ENCODE assay signal across 16 cellular contexts in the genomic region with DNA sequence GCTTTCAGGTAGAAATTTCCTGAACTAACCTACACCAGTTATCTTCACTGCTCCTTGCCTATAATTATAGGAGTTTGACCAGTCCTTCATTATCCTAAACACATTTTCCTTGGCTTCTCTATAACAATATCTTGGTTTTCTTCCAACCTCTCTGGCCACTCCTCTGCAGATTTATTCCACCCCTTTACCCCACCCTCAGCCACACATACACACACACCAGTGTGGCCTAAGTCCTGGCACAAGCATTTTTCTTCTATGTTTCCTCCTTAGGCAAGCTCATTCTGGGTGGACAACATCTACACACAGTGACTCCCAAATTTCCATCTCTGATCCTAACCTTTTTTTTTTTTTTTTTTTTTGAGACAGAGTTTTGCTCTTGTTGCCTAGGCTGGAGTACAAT. TPM values are rescaled to one million over a fixed set of nuclear protein-coding genes. Genes with fewer than 3 reads are reported as not detected.
A peak's percentile ranks its signal among the peaks of the same experiment; 100 is the strongest.
DNase-seq lines count a peak whose midpoint lies in the region; ATAC-seq, FAIRE-seq and TF ChIP-seq lines count a peak whose summit lies in the region.
"Had no signal": no experiment of that assay in that cellular context is flagged by ENCODE, and none has a peak within 500 bp of the region (broad histone marks: within the 10 kb centered on the region; RNA-seq: fewer than 3 reads in every experiment).

No MANE protein-coding gene starts in this region.

- peak; percentile 28 for TF ChIP-seq POLR2A in endothelial cell of umbilical vein (IDR thresholded peaks at IDR 0.05; ENCODE audit: low read depth, low read length)

- peaks cover 0 to 1% of the 10 kb centered on the region in 2 donors for H3K27me3 Mint-ChIP-seq in CD8-positive, alpha-beta memory T cell
- no peaks in the 10 kb centered on the region for H3K27me3 Mint-ChIP-seq in naive thymus-derived CD8-positive, alpha-beta T cell
- H3K27me3 Mint-ChIP-seq: B cell had no signal

- H3K4me3 Mint-ChIP-seq in CD8-positive, alpha-beta memory T cell: peak overlapping the region in 4 of 7 donors; percentile 6 to 36 (median 17)
- peak overlapping the region in 8 of 10 donors; percentile 17 to 71 (median 32) for H3K4me3 Mint-ChIP-seq in naive thymus-derived CD8-positive, alpha-beta T cell

- H3K27ac ChIP-seq in CD8-positive, alpha-beta memory T cell (ENCODE audit: low read depth, low read length): peak overlapping the region; percentile 53
- peak overlapping the region; percentile 69 for H3K27ac ChIP-seq in endothelial cell of umbilical vein (ENCODE audit: insufficient read depth, low read depth, low read length)
- H3K27ac ChIP-seq: thyroid gland, WERI-Rb-1 had no signal

- no peaks in the 10 kb centered on the region for H3K9me3 ChIP-seq in CD8-positive, alpha-beta memory T cell (ENCODE audit: low read length)
- H3K9me3 ChIP-seq in Loucy (ENCODE audit: insufficient read depth, low read depth, low read length): no peaks in the 10 kb centered on the region
- no peaks in the 10 kb centered on the region for H3K9me3 ChIP-seq in endothelial cell of umbilical vein (replicated peaks; ENCODE audit: control insufficient read depth, insufficient read depth, low read length)
- H3K9me3 ChIP-seq: thyroid gland had no signal

- no peaks in the 10 kb centered on the region for H3K9me2 ChIP-seq in Loucy (replicated peaks; ENCODE audit: low read depth, low read length)

- peaks cover 94% of the 10 kb centered on the region for H3K79me2 ChIP-seq in Loucy (ENCODE audit: insufficient read depth, low read length)
- H3K79me2 ChIP-seq in endothelial cell of umbilical vein (ENCODE audit: control insufficient read depth, insufficient read depth, low read length): peaks cover 99% of the 10 kb centered on the region

- H3K9me1 ChIP-seq in endothelial cell of umbilical vein (replicated peaks; ENCODE audit: control insufficient read depth, extremely low read depth, insufficient read depth, low read length): no peaks in the 10 kb centered on the region

- peaks cover 67 to 92% (median 87%) of the 10 kb centered on the region in 3 donors for H3K4me1 Mint-ChIP-seq in CD8-positive, alpha-beta memory T cell
- H3K4me1 Mint-ChIP-seq in naive thymus-derived CD8-positive, alpha-beta T cell: peaks cover 38 to 88% (median 72%) of the 10 kb centered on the region in 4 donors

- H3K9me3 Mint-ChIP-seq in CD8-positive, alpha-beta memory T cell: no peaks in the 10 kb centered on the region
- H3K9me3 Mint-ChIP-seq in naive thymus-derived CD8-positive, alpha-beta T cell: peaks cover 0 to 8% (median 0%) of the 10 kb centered on the region in 9 donors

- POLR2A ChIA-PET in CD8-positive, alpha-beta memory T cell (lab: Charles Lee): no interaction called here
- POLR2A ChIA-PET in endothelial cell of umbilical vein (lab: Charles Lee): interaction anchor here (0.7 to 2.9 kb wide), 5 partner anchors 8 to 128 kb away, joined by 3 to 11 read pairs (median 6); no protein-coding TSS in a partner anchor
- POLR2A ChIA-PET in naive thymus-derived CD8-positive, alpha-beta T cell (lab: Charles Lee): interaction anchor here (0.7 to 1.8 kb wide), 4 partner anchors 22 to 49 kb away, joined by 3 to 20 read pairs (median 5); partner anchors contain the start of gene CDK17

- FAIRE-seq in endothelial cell of umbilical vein (lab: Jason Lieb, UNC): no peak

- DNase-seq in CD8-positive, alpha-beta memory T cell: no peak
- DNase-seq in endothelial cell of umbilical vein (ENCODE audit: low read depth, low spot score): no peak
- no peak for DNase-seq in naive thymus-derived CD8-positive, alpha-beta T cell
- DNase-seq in stimulated activated CD4-positive, alpha-beta T cell treated with anti-CD3 and anti-CD28 coated beads, Interleukin-12 subunit alpha, Interleukin-12 subunit beta, amount 100 ng/mL, for 4 hours: no peak
- no peak for DNase-seq in AG20443 (ENCODE audit: low spot score)
- DNase-seq: activated gamma-delta T cell treated with Interleukin-2 at 50 U/mL for 16 hours; DMS 273 treated with DMSO at 0.1 percent for 48 hours; KG1; NCI-H2171; stimulated activated CD4-positive, alpha-beta T cell treated with anti-CD3 and anti-CD28 coated beads, Interleukin-4, amount 100 ng/mL, for 24 hours; thyroid gland; WERI-Rb-1 had no signal

- peak overlapping the region in 5 of 8 donors; percentile 5 to 92 (median 56) for H3K27ac Mint-ChIP-seq in CD8-positive, alpha-beta memory T cell
- peak overlapping the region; percentile 16 to 94 (median 74) for H3K27ac Mint-ChIP-seq in naive thymus-derived CD8-positive, alpha-beta T cell

- TF ChIP-seq CTCF in Loucy (conservative IDR thresholded peaks at IDR 0.05; ENCODE audit: low read length) (no peak), endothelial cell of umbilical vein (IDR thresholded peaks at IDR 0.05; ENCODE audit: extremely low read depth in 1 of 2, insufficient read depth in 1 of 2, low read depth in 1 of 2, low read length in 2 of 2) (no peak)

- H3K4me2 ChIP-seq in Loucy (ENCODE audit: low read depth, low read length, poor library complexity, severe bottlenecking) (peak overlapping the region; percentile 2), endothelial cell of umbilical vein (ENCODE audit: insufficient read depth, low read length) (peak overlapping the region; percentile 28)

- no peak overlapping the region for H3K4me3 ChIP-seq in CD8-positive, alpha-beta memory T cell (ENCODE audit: low read length)
- H3K4me3 ChIP-seq in Loucy (ENCODE audit: low read length, poor library complexity, severe bottlenecking) (no peak overlapping the region), endothelial cell of umbilical vein (replicated peaks in 1 of 3; ENCODE audit: insufficient read depth in 1 of 3, low read depth in 1 of 3, low read length in 3 of 3) (no peak overlapping the region)
- H3K4me3 ChIP-seq: thyroid gland had no signal

- CTCF ChIA-PET in CD8-positive, alpha-beta memory T cell (lab: Charles Lee): interaction anchor here (1.6 to 1.9 kb wide), 2 partner anchors 18 to 25 kb away, joined by 4 to 12 read pairs; partner anchors contain the start of gene CDK17
- CTCF ChIA-PET in endothelial cell of umbilical vein (lab: Charles Lee): interaction anchor here (1.3 to 2.0 kb wide), 3 partner anchors 13 to 142 kb away, joined by 3 to 5 read pairs (median 4); no protein-coding TSS in a partner anchor

- H4K20me1 ChIP-seq in Loucy (ENCODE audit: insufficient read depth, low read length, poor library complexity, severe bottlenecking) (peaks cover 53% of the 10 kb centered on the region), endothelial cell of umbilical vein (replicated peaks; ENCODE audit: control insufficient read depth, extremely low read depth, insufficient read depth, low read length) (peaks cover 28% of the 10 kb centered on the region)

- intact Hi-C loops in endothelial cell of umbilical vein (cut with micrococcal nuclease): no loop called here

- peaks cover 11% of the 10 kb centered on the region for H3F3A ChIP-seq in Loucy (ENCODE audit: low read depth)

- no peak overlapping the region for H2AFZ ChIP-seq in Loucy (ENCODE audit: low read length)
- no peak overlapping the region for H2AFZ ChIP-seq in endothelial cell of umbilical vein (ENCODE audit: low read depth, low read length)

- no peaks in the 10 kb centered on the region for H3K36me3 ChIP-seq in CD8-positive, alpha-beta memory T cell (ENCODE audit: insufficient read depth, low read length)
- no peaks in the 10 kb centered on the region for H3K36me3 ChIP-seq in Loucy (ENCODE audit: insufficient read depth, low read length)
- H3K36me3 ChIP-seq in endothelial cell of umbilical vein (ENCODE audit: control insufficient read depth in 2 of 2, extremely low read depth in 1 of 2, insufficient read depth in 2 of 2, low read length in 2 of 2): no peaks in the 10 kb centered on the region
- H3K36me3 ChIP-seq: thyroid gland, WERI-Rb-1 had no signal

- BruUV-seq in endothelial cell of umbilical vein (replicated peaks; lab: Mats Ljungman, UMichigan): no TSS peak

- peaks cover 78% of the 10 kb centered on the region for H3K4me1 ChIP-seq in CD8-positive, alpha-beta memory T cell (ENCODE audit: insufficient read depth, low read length)
- H3K4me1 ChIP-seq in Loucy (ENCODE audit: insufficient read depth, low read length, poor library complexity, severe bottlenecking): peaks cover 47% of the 10 kb centered on the region
- H3K4me1 ChIP-seq in endothelial cell of umbilical vein (ENCODE audit: control insufficient read depth, extremely low read depth, insufficient read depth, low read length): peaks cover 86% of the 10 kb centered on the region

- no peak for ATAC-seq in naive thymus-derived CD8-positive, alpha-beta T cell
- no peak for ATAC-seq in HG02885 (IDR thresholded peaks at IDR 0.05; ENCODE audit: poor library complexity, unreplicated experiment)
- no peak for ATAC-seq in GM19324 (IDR thresholded peaks at IDR 0.05; ENCODE audit: low FRiP score, unreplicated experiment)

- peaks cover 0 to 5% (median 4%) of the 10 kb centered on the region in 3 donors for H3K36me3 Mint-ChIP-seq in CD8-positive, alpha-beta memory T cell
- H3K36me3 Mint-ChIP-seq in naive thymus-derived CD8-positive, alpha-beta T cell: no peaks in the 10 kb centered on the region

- no peaks in the 10 kb centered on the region for H3K27me3 ChIP-seq in CD8-positive, alpha-beta memory T cell (ENCODE audit: insufficient read depth, low read length, poor library complexity, severe bottlenecking)
- H3K27me3 ChIP-seq in Loucy (ENCODE audit: insufficient read depth, low read length, poor library complexity, severe bottlenecking) (no peaks in the 10 kb centered on the region), endothelial cell of umbilical vein (ENCODE audit: control insufficient read depth in 2 of 2, insufficient read depth in 2 of 2, low read length in 2 of 2) (no peaks in the 10 kb centered on the region)
- H3K27me3 ChIP-seq: thyroid gland had no signal

- H3K9ac ChIP-seq in Loucy (ENCODE audit: low read depth, low read length, poor library complexity, severe bottlenecking) (no peak overlapping the region), endothelial cell of umbilical vein (replicated peaks; ENCODE audit: extremely low read depth, insufficient read depth, low read length) (no peak overlapping the region)

- dilution Hi-C loops in endothelial cell of umbilical vein (cut with MboI; ENCODE audit: extremely low pct_ligation_motif_present, low sequenced_read_pairs): no loop called here

RNA-seq across cellular contexts. Expression of gene CDK17, which starts 25.1 kb away (rescaled TPM):
- total RNA-seq in CD8-positive, alpha-beta memory T cell: 10 to 100 TPM; 34.6 to 36.0 TPM
- 40.0 TPM for polyA plus RNA-seq in CD8-positive, alpha-beta memory T cell
- 176 and 193 TPM in 2 replicates for total RNA-seq in endothelial cell of umbilical vein
- 53.6 and 61.1 TPM in 2 replicates for polyA plus RNA-seq in endothelial cell of umbilical vein
- 62.9 and 67.5 TPM in 2 replicates for polyA plus RNA-seq in endothelial cell of umbilical vein (2011; cell fraction: cytosol; rRNA removed)
- polyA plus RNA-seq in endothelial cell of umbilical vein (2011; cell fraction: nucleus; rRNA removed): 180 and 190 TPM in 2 replicates
- 76.5 and 115 TPM in 2 replicates for polyA plus RNA-seq in endothelial cell of umbilical vein (2012)
- 302 and 356 TPM in 2 replicates for polyA minus RNA-seq in endothelial cell of umbilical vein
- polyA minus RNA-seq in endothelial cell of umbilical vein (2011; cell fraction: cytosol; rRNA and poly(A)+ RNA removed): 32.8 TPM
- polyA minus RNA-seq in endothelial cell of umbilical vein (2011; cell fraction: nucleus; rRNA and poly(A)+ RNA removed): 1,081 and 1,155 TPM in 2 replicates
- total RNA-seq in naive thymus-derived CD8-positive, alpha-beta T cell: 10 to 100 TPM; 73.2 to 75.6 TPM
- polyA plus RNA-seq in naive thymus-derived CD8-positive, alpha-beta T cell: 10 to 100 TPM; 22.1 to 32.2 (median 26.6) TPM
